In the genomic region with DNA sequence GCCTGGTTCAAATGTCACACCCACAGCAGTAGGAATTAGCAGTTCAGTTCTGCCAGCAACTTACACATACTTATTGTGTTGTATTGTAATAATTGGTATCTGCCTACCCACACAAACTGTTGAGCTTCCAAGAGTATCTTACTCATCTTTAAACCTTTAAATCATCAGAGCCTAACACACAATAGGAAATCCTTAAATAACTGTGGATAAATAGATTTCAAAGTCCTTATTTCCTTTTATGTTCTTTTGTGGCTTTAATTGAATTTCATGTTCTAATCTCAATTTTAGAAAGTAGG, we compare ENCODE assay signal across 16 cellular contexts. TPM values are rescaled to one million over a fixed set of nuclear protein-coding genes. Genes with fewer than 3 reads are reported as not detected.
A peak's percentile ranks its signal among the peaks of the same experiment; 100 is the strongest.
DNase-seq lines count a peak whose midpoint lies in the region; TF ChIP-seq lines count a peak whose summit lies in the region.
"Had no signal": no experiment of that assay in that cellular context is flagged by ENCODE, and none has a peak within 500 bp of the region (broad histone marks: within the 10 kb centered on the region; RNA-seq: fewer than 3 reads in every experiment).

No MANE protein-coding gene starts in this region.

- peak overlapping the region; percentile 53 for H3K9ac ChIP-seq in OCI-LY1 (ENCODE audit: low read length)

- H3K27ac ChIP-seq in cardiac muscle cell (peak overlapping the region; percentile 54), OCI-LY1 (ENCODE audit: low read depth, low read length, poor library complexity, severe bottlenecking) (peak overlapping the region; percentile 80), transverse colon (peak overlapping the region; percentile 54 to 96 (median 95))
- H3K27ac ChIP-seq: epithelial cell of prostate, pancreas, upper lobe of right lung had no signal

- H3K27me3 ChIP-seq in cardiac muscle cell (no peaks in the 10 kb centered on the region), OCI-LY1 (ENCODE audit: insufficient read depth, low read length) (no peaks in the 10 kb centered on the region), transverse colon (no peaks in the 10 kb centered on the region)
- H3K27me3 ChIP-seq: pancreas, upper lobe of right lung had no signal

- no peaks in the 10 kb centered on the region for H3K9me2 ChIP-seq in OCI-LY1 (ENCODE audit: low read depth, low read length)

- H3K9me3 ChIP-seq in cardiac muscle cell (ENCODE audit: low read depth) (no peaks in the 10 kb centered on the region), OCI-LY1 (ENCODE audit: low read length) (no peaks in the 10 kb centered on the region), transverse colon (no peaks in the 10 kb centered on the region)
- H3K9me3 ChIP-seq: pancreas, upper lobe of right lung had no signal

- peak overlapping the region; percentile 66; the same call in 1 of the 2 replicates for H3K4me2 ChIP-seq in OCI-LY1 (ENCODE audit: low read length)

- intact Hi-C loops in cardiac septum (cut with DNase I) (loop anchor here (5.0 kb wide), 1 partner anchor 144 kb away; the partner anchor contains the start of gene SGCE), transverse colon (cut with DNase I; ENCODE audit: low total_unique reads) (no loop called here)

- TF ChIP-seq CTCF in cardiac muscle cell (IDR thresholded peaks at IDR 0.05; ENCODE audit: low read depth, low read length) (no peak), OCI-LY1 (IDR thresholded peaks at IDR 0.05; ENCODE audit: low read length) (no peak), fibroblast of mammary gland (conservative IDR thresholded peaks at IDR 0.05; ENCODE audit: control insufficient read depth, insufficient read depth, low read depth, low read length) (no peak), transverse colon (IDR thresholded peaks at IDR 0.05) (no peak)

- H3K79me2 ChIP-seq in OCI-LY1 (ENCODE audit: insufficient read depth, low read length) = peaks cover 67% of the 10 kb centered on the region

- no peak for TF ChIP-seq EP300 in transverse colon (IDR thresholded peaks at IDR 0.05; ENCODE audit: low read depth)

- H3K4me1 ChIP-seq in cardiac muscle cell (ENCODE audit: low read depth) = peaks cover 51% of the 10 kb centered on the region
- H3K4me1 ChIP-seq in OCI-LY1 (ENCODE audit: insufficient read depth, low read length, severe bottlenecking) = peaks cover 65% of the 10 kb centered on the region
- peaks cover 0 to 86% (median 57%) of the 10 kb centered on the region in 4 donors for H3K4me1 ChIP-seq in transverse colon

- in situ Hi-C loops in transverse colon (cut with MboI; ENCODE audit: low pct_ligation_motif_present in 1 of 4, low pct_unique_long_range_greater_than_20kb in 1 of 4, low sequenced_read_pairs in 3 of 4) = no loop called here

- no peaks in the 10 kb centered on the region for H4K20me1 ChIP-seq in OCI-LY1 (ENCODE audit: insufficient read depth, low read length)

- H3K36me3 ChIP-seq in cardiac muscle cell (no peaks in the 10 kb centered on the region), OCI-LY1 (ENCODE audit: insufficient read depth, low read length) (peaks cover 10% of the 10 kb centered on the region; the same call in 1 of the 2 replicates), transverse colon (no peaks in the 10 kb centered on the region)
- H3K36me3 ChIP-seq: pancreas had no signal

- no peaks in the 10 kb centered on the region for H3F3A ChIP-seq in OCI-LY1 (ENCODE audit: insufficient read depth, low read length)

- H3K4me3 ChIP-seq in cardiac muscle cell (peak overlapping the region; percentile 13), OCI-LY1 (ENCODE audit: low read depth, low read length, poor library complexity, severe bottlenecking) (peak overlapping the region; percentile 8), fibroblast of mammary gland (ENCODE audit: control insufficient read depth, low read depth, low read length) (no peak overlapping the region), transverse colon (peak overlapping the region in 1 of 4 donors; percentile 7)
- H3K4me3 ChIP-seq: pancreas, upper lobe of right lung had no signal

- no peak overlapping the region for H2AFZ ChIP-seq in OCI-LY1 (ENCODE audit: low read length)

- no peak for TF ChIP-seq POLR2A in transverse colon (IDR thresholded peaks at IDR 0.05)

- DNase-seq in cardiac muscle cell (ENCODE audit: low read depth in 1 of 2, low spot score in 1 of 2) = no peak
- no peak for DNase-seq in cardiac septum (ENCODE audit: low spot score)
- peak; percentile 44 for DNase-seq in fibroblast of mammary gland (ENCODE audit: low read depth)
- no peak for DNase-seq in transverse colon
- DNase-seq in DMS79 (lab: John Stamatoyannopoulos, UW) = no peak
- DNase-seq in NCI-H128 (lab: John Stamatoyannopoulos, UW; ENCODE audit: unreplicated experiment) = no peak
- DNase-seq in GOT3 (lab: John Stamatoyannopoulos, UW) = no peak
- DNase-seq: activated CD4-positive, alpha-beta T cell treated with anti-CD3 and anti-CD28 coated beads, Interleukin-2, amount 50 U/mL, for 1 hour; activated T-cell treated with anti-CD3 and anti-CD28 coated beads, Interleukin-2, amount 50 U/mL, for 1 hour; islet precursor cell; NCI-H1417 treated with DMSO at 0.1 percent for 48 hours; OCI-M1; pancreas; upper lobe of right lung had no signal

RNA-seq across cellular contexts. Expression of gene CASD1, which starts 3.9 kb away (rescaled TPM):
- 24.5 and 38.9 TPM in 2 replicates for total RNA-seq in cardiac muscle cell
- 36.3 and 62.0 TPM in 2 replicates for polyA plus RNA-seq in cardiac muscle cell
- 20.7 TPM for total RNA-seq in cardiac septum
- 10 to 100 TPM; 21.7 to 73.7 (median 63.3) TPM for total RNA-seq in transverse colon
